Comparison of ENCODE assay signal across 18 cellular contexts in the genomic region with DNA sequence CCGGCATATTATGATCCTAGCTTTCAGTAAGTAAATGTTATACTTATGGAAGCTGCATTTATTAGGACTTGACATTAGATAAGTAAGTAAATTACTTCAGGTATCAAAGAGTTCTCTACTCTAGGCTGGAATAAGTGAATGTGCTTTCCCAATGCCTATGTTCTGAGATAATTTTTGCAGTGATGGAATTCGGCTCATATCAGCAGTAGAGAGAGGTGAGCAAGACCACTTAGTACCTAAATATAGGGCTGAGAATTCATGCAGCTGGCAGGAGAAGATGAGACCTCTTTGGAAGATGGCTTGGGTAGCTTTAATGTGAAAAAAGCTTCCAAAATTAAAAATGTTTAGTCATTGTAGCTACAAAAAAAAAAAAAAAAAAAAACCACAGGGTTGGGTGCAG. TPM values are rescaled to one million over a fixed set of nuclear protein-coding genes. Genes with fewer than 3 reads are reported as not detected.
DNase-seq lines count a peak whose midpoint lies in the region; ATAC-seq, FAIRE-seq and TF ChIP-seq lines count a peak whose summit lies in the region.
"Had no signal": no experiment of that assay in that cellular context is flagged by ENCODE, and none has a peak within 500 bp of the region (broad histone marks: within the 10 kb centered on the region; RNA-seq: fewer than 3 reads in every experiment).

No MANE protein-coding gene starts in this region.

- H3K4me3 ChIP-seq in K562 (no peak overlapping the region), fibroblast of pulmonary artery (replicated peaks; ENCODE audit: low read depth, low read length) (no peak overlapping the region)
- H3K4me3 ChIP-seq: A549 had no signal

- intact Hi-C loops in K562 (cut with micrococcal nuclease): no loop called here
- intact Hi-C loops in head of caudate nucleus (cut with DNase I): no loop called here

- TF ChIP-seq EP300 in K562 (IDR thresholded peaks at IDR 0.05; ENCODE audit: low read length): no peak

- CTCF ChIA-PET in K562 (lab: Yijun Ruan, JAX; ENCODE audit: low intra/inter-chr PET ratio): no interaction called here

- H3K4me2 ChIP-seq in K562 (ENCODE audit: insufficient read depth, low read length): no peak overlapping the region
- H3K4me2 ChIP-seq: A549 had no signal

- H4K20me1 ChIP-seq in K562 (replicated peaks; ENCODE audit: control insufficient read depth, insufficient read depth, low read length): no peaks in the 10 kb centered on the region

- TF ChIP-seq CTCF in 22Rv1 (IDR thresholded peaks at IDR 0.05) (no peak), K562 (IDR thresholded peaks at IDR 0.05 in 2 of 3, conservative IDR thresholded peaks at IDR 0.05 in 1 of 3; ENCODE audit: insufficient read depth in 2 of 3, low read depth in 1 of 3, low read length in 3 of 3) (no peak), fibroblast of pulmonary artery (IDR thresholded peaks at IDR 0.05; ENCODE audit: low read length, missing control alignments) (no peak)

- DNase-seq in NCI-H226: peak; percentile 59
- no peak for DNase-seq in K562 (ENCODE audit: extremely low read depth in 1 of 4, low spot score in 3 of 4)
- DNase-seq in fibroblast of pulmonary artery (ENCODE audit: low read depth): peak; percentile 35
- DNase-seq in head of caudate nucleus: no peak
- no peak for DNase-seq in stimulated activated CD8-positive, alpha-beta memory T cell treated with anti-CD3 and anti-CD28 coated beads, Interleukin-4, amount 100 ng/mL, for 48 hours
- no peak for DNase-seq in 8988T
- DNase-seq: COR-L47, DND-41, GDM1, HFFc6 had no signal

- TF ChIP-seq RAD21 in K562 (CRISPR knock-in tag; conservative IDR thresholded peaks at IDR 0.05 in 1 of 2, IDR thresholded peaks at IDR 0.05 in 1 of 2): no peak

- no peaks in the 10 kb centered on the region for H3K9me1 ChIP-seq in K562 (ENCODE audit: control insufficient read depth, insufficient read depth, low read length)

- no peaks in the 10 kb centered on the region for H3K9me3 ChIP-seq in K562 (replicated peaks; ENCODE audit: control insufficient read depth, insufficient read depth, low read depth, low read length)
- H3K9me3 ChIP-seq: A549 had no signal

- no peaks in the 10 kb centered on the region for H3K27me3 ChIP-seq in K562 (ENCODE audit: control insufficient read depth in 2 of 2, insufficient read depth in 2 of 2, low read length in 2 of 2)

- H3K27ac ChIP-seq in 22Rv1 (peak overlapping the region; percentile 63; the same call in 1 of the 2 replicates), K562 (ENCODE audit: extremely low read depth, low read depth, low read length) (no peak overlapping the region)
- H3K27ac ChIP-seq: A549 had no signal

- H3K9ac ChIP-seq in K562 (ENCODE audit: insufficient read depth in 1 of 2, low read depth in 2 of 2, low read length in 2 of 2): no peak overlapping the region

- no peak overlapping the region for H2AFZ ChIP-seq in K562 (ENCODE audit: low read depth, low read length)

- no peak for FAIRE-seq in K562 (lab: Jason Lieb, UNC)
- FAIRE-seq: A549, D721Med, GM12892, HepG2, HTR-8/SVneo had no signal

- in situ Hi-C loops in K562 (cut with MboI): no loop called here

- POLR2A ChIA-PET in K562 (lab: Yijun Ruan, JAX): no interaction called here

- no peak for ATAC-seq in K562
- no peak for ATAC-seq in GM21423 (IDR thresholded peaks at IDR 0.05; ENCODE audit: unreplicated experiment)
- ATAC-seq: A549; CD8-positive, alpha-beta T cell had no signal

- no TSS peak for BruUV-seq in K562 (replicated peaks; lab: Mats Ljungman, UMichigan)

- H3K79me2 ChIP-seq in K562 (ENCODE audit: control insufficient read depth, insufficient read depth, low read length): no peaks in the 10 kb centered on the region

- 54% methylated on average over 2 of the region's 2 CpGs for WGBS in K562 (ENCODE audit: insufficient coverage, low coverage, missing lambda C conversion rate)

- H3K36me3 ChIP-seq in K562 (ENCODE audit: control insufficient read depth, insufficient read depth, low read length): no peaks in the 10 kb centered on the region

- TF ChIP-seq POLR2A in K562 (conservative IDR thresholded peaks at IDR 0.05): no peak

- peaks cover 9 to 10% of the 10 kb centered on the region in 2 experiments; a peak in 4 of 5 replicates for H3K4me1 ChIP-seq in K562 (replicated peaks in 1 of 2; ENCODE audit: control insufficient read depth in 2 of 2, insufficient read depth in 2 of 2, low read length in 2 of 2)
- H3K4me1 ChIP-seq: A549 had no signal

TF ChIP-seq in K562, 482 proteins besides CTCF, POLR2A, EP300 and RAD21:
- no peak for TF ChIP-seq ZNF76 (CRISPR knock-in tag; IDR thresholded peaks at IDR 0.05; ENCODE audit: borderline replicate concordance)
- no peak for TF ChIP-seq TAF9B (IDR thresholded peaks at IDR 0.05; ENCODE audit: partially characterized antibody)
- no peak for TF ChIP-seq RFX7 (CRISPR knock-in tag; IDR thresholded peaks at IDR 0.05)
- TF ChIP-seq NR2C2 (CRISPR knock-in tag; IDR thresholded peaks at IDR 0.05): no peak
- TF ChIP-seq NR2C2 (tag; IDR thresholded peaks at IDR 0.05): no peak
- TF ChIP-seq ZC3H4 (CRISPR knock-in tag; IDR thresholded peaks at IDR 0.05; ENCODE audit: borderline replicate concordance): no peak
- no peak for TF ChIP-seq DMBX1 (CRISPR knock-in tag; IDR thresholded peaks at IDR 0.05; ENCODE audit: borderline replicate concordance)
- no peak for TF ChIP-seq TAF7 (tag; IDR thresholded peaks at IDR 0.05)
- 0 out of 2 replicates have a peak, but pooled peaks have one; percentile 10 for TF ChIP-seq ZNF316 (IDR thresholded peaks at IDR 0.05)
TF ChIP-seq in K562: peak in this region for 1.

RNA-seq across cellular contexts. Expression of a gene that starts 13.3 kb away (rescaled TPM):
- 5.7 and 9.5 TPM in 2 replicates for total RNA-seq in K562 (2011; cell fraction: chromatin; rRNA removed; ENCODE audit: low replicate concordance)
- total RNA-seq in K562 (2011; cell fraction: nucleolus; rRNA removed): 7.0 and 7.8 TPM in 2 replicates
- 5.8 and 6.0 TPM in 2 replicates for total RNA-seq in K562 (2011; cell fraction: nucleoplasm; rRNA removed)
- total RNA-seq in K562 (2014; rRNA removed) (3.6 and 4.2 TPM in 2 replicates), K562 (2014; rRNA removed; fragmentation: Illumina TruSeq; extraction: Trizol) (3.6 and 4.0 TPM in 2 replicates), K562 (2015; rRNA removed; fragmentation: Illumina TruSeq; extraction: Trizol) (4.7 TPM in 2 replicates), K562 (2021) (7.4 and 8.4 TPM in 2 replicates)
- polyA plus RNA-seq in K562 (2011; rRNA removed) (1.9 and 2.4 TPM in 2 replicates), K562 (2014; fragmentation: Illumina TruSeq; extraction: Trizol) (3.3 and 3.8 TPM in 2 replicates), K562 (2014; fragmentation: Nextera tagmentation; extraction: Ambion mirVana) (1 to 10 TPM in 1 of 2 experiments, under 1 TPM in 1; 0.64 to 1.6 TPM), K562 (2014; rRNA removed) (2.5 and 3.5 TPM in 2 replicates)
- 2.0 and 3.0 TPM in 2 replicates for polyA plus RNA-seq in K562 (2011; cell fraction: cytosol; rRNA removed)
- polyA plus RNA-seq in K562 (2011; cell fraction: nucleus; rRNA removed): 2.9 and 4.6 TPM in 2 replicates
- 1.6 and 3.1 TPM in 2 replicates for polyA plus RNA-seq in K562 (2012)
- polyA minus RNA-seq in K562 (2011; rRNA and poly(A)+ RNA removed): 4.6 and 7.4 TPM in 2 replicates
- polyA minus RNA-seq in K562 (2011; cell fraction: cytosol; rRNA and poly(A)+ RNA removed): 5.6 and 6.8 TPM in 2 replicates
- 3.2 and 3.4 TPM in 2 replicates for polyA minus RNA-seq in K562 (2011; cell fraction: nucleus; rRNA and poly(A)+ RNA removed)

Comparison
In these comparisons a context has a peak if more than half of its experiments do, and no peak if none do; other contexts are left out.
1. DNase-seq: peak in NCI-H226 (single experiment) and fibroblast of pulmonary artery (single experiment); none in K562 (0 of 4), head of caudate nucleus (0 of 42), stimulated activated CD8-positive, alpha-beta memory T cell treated with anti-CD3 and anti-CD28 coated beads, Interleukin-4, amount 100 ng/mL, for 48 hours (single experiment) and 8988T (single experiment).